ENCODE assay signal across 8 cellular contexts in the genomic region with DNA sequence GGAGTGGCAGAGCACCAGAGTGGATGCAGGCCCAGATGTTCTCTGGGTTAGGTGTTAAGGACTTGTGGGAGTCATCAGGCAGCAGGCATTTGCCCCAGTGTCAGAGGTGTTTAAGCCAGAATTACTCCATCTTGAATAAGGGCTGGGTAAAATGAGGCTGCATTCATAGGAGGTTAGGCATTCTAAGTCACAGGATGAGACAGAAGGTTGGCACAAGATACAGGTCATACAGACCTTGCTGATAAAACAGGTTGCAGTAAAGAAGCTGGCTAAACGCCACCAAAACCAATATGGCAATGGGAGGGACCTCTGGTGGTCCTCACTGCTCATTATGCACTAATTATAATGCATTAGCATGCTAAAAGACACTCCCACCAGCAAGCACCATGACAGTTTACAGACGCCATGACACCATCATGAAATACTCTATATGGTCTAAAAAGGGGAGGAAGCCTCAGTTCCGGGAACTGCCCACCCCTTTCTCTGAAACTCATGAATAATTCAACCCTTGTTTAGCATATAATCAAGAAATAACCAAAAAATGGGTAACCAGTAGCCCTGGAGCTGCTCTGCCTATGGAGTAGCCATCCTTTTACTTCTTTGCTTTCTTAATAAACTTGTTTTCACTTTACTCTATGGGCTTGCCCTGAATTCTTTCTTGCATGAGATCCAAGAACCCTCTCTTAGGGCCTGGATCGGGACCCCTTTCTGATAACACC. TPM values are rescaled to one million over a fixed set of nuclear protein-coding genes. Genes with fewer than 3 reads are reported as not detected.
DNase-seq lines count a peak whose midpoint lies in the region; ATAC-seq and TF ChIP-seq lines count a peak whose summit lies in the region.

No MANE protein-coding gene starts in this region.

- peak overlapping the region; percentile 98 for H3K27ac Mint-ChIP-seq in activated naive CD8-positive, alpha-beta T cell
- H3K27ac Mint-ChIP-seq in memory B cell: peak overlapping the region; percentile 89

- H3K27me3 ChIP-seq in stomach smooth muscle (ENCODE audit: control insufficient read depth in 1 of 2, insufficient read depth in 2 of 2, low read length in 2 of 2): no peaks in the 10 kb centered on the region

- H3K9me2 ChIP-seq in OCI-LY7 (ENCODE audit: insufficient read depth, low read length): no peaks in the 10 kb centered on the region

- CTCF ChIA-PET in OCI-LY7 (lab: Charles Lee; ENCODE audit: unreplicated experiment): no interaction called here

- DNase-seq in NCI-H2196 (lab: John Stamatoyannopoulos, UW; ENCODE audit: unreplicated experiment): peak; percentile 47
- DNase-seq in NCI-H2196 treated with DMSO at 0.1 percent for 48 hours (lab: John Stamatoyannopoulos, UW; ENCODE audit: unreplicated experiment): no peak
- no peak for DNase-seq in OCI-LY7 (ENCODE audit: low spot score)
- no peak for DNase-seq in memory B cell (ENCODE audit: low spot score in 2 of 2)
- DNase-seq in HuH-7 (ENCODE audit: low spot score): no peak
- no peak for DNase-seq in Kasumi-1 (lab: John Stamatoyannopoulos, UW)

- H3K4me3 ChIP-seq in OCI-LY7 (ENCODE audit: low read depth, low read length, poor library complexity, severe bottlenecking) (no peak overlapping the region), stomach smooth muscle (ENCODE audit: low read length in 2 of 2) (peak overlapping the region; percentile 85 to 90)

- H3K9ac ChIP-seq in stomach smooth muscle (ENCODE audit: low read length in 2 of 2): peak overlapping the region; percentile 80 to 88

- no peaks in the 10 kb centered on the region for H3K9me3 ChIP-seq in OCI-LY7 (ENCODE audit: low read length)
- H3K9me3 ChIP-seq in stomach smooth muscle (ENCODE audit: control insufficient read depth in 2 of 2, low read length in 2 of 2): no peaks in the 10 kb centered on the region

- no peaks in the 10 kb centered on the region for H3K79me2 ChIP-seq in OCI-LY7 (ENCODE audit: insufficient read depth, low read depth, low read length)

- no peak overlapping the region for H2AFZ ChIP-seq in OCI-LY7 (ENCODE audit: low read length)

- TF ChIP-seq CTCF in OCI-LY7 (conservative IDR thresholded peaks at IDR 0.05; ENCODE audit: low read length): no peak

- BruUV-seq in OCI-LY7 (replicated peaks; lab: Mats Ljungman, UMichigan): no TSS peak

- no peaks in the 10 kb centered on the region for H3K36me3 ChIP-seq in OCI-LY7 (ENCODE audit: insufficient read depth, low read length)
- peaks cover 2 to 8% of the 10 kb centered on the region in 2 donors for H3K36me3 ChIP-seq in stomach smooth muscle (ENCODE audit: control insufficient read depth in 2 of 2, insufficient read depth in 2 of 2, low read length in 2 of 2)

- POLR2A ChIA-PET in OCI-LY7 (lab: Charles Lee): no interaction called here

- H3K4me1 ChIP-seq in OCI-LY7 (ENCODE audit: insufficient read depth, low read length, poor library complexity, severe bottlenecking) (no peaks in the 10 kb centered on the region), stomach smooth muscle (ENCODE audit: control insufficient read depth, insufficient read depth, low read length) (peaks cover 23% of the 10 kb centered on the region)

- no peaks in the 10 kb centered on the region for H3K27me3 Mint-ChIP-seq in activated naive CD8-positive, alpha-beta T cell
- H3K27me3 Mint-ChIP-seq in memory B cell: no peaks in the 10 kb centered on the region

- H3K36me3 Mint-ChIP-seq in activated naive CD8-positive, alpha-beta T cell: peaks cover 20% of the 10 kb centered on the region
- peaks cover 14% of the 10 kb centered on the region for H3K36me3 Mint-ChIP-seq in memory B cell

- no peaks in the 10 kb centered on the region for H4K20me1 ChIP-seq in OCI-LY7 (ENCODE audit: insufficient read depth, low read length)

- peak overlapping the region; percentile 59; the same call in 1 of the 2 replicates for H3K4me2 ChIP-seq in OCI-LY7 (ENCODE audit: low read length)

- intact Hi-C loops in OCI-LY7 (cut with micrococcal nuclease; ENCODE audit: unreplicated experiment): no loop called here

- ATAC-seq in memory B cell (ENCODE audit: low read depth): peak; percentile 43

- H3K4me3 Mint-ChIP-seq in activated naive CD8-positive, alpha-beta T cell: peak overlapping the region; percentile 96
- H3K4me3 Mint-ChIP-seq in memory B cell: peak overlapping the region; percentile 90

- H3K9me3 Mint-ChIP-seq in activated naive CD8-positive, alpha-beta T cell (ENCODE audit: low read depth): no peaks in the 10 kb centered on the region
- H3K9me3 Mint-ChIP-seq in memory B cell: no peaks in the 10 kb centered on the region

- no peak overlapping the region for H3K27ac ChIP-seq in OCI-LY7 (ENCODE audit: low read depth, low read length, poor library complexity, severe bottlenecking)
- peak overlapping the region; percentile 62 for H3K27ac ChIP-seq in stomach smooth muscle (ENCODE audit: low read length)

- peaks cover 52% of the 10 kb centered on the region for H3K4me1 Mint-ChIP-seq in activated naive CD8-positive, alpha-beta T cell (ENCODE audit: low read depth)
- H3K4me1 Mint-ChIP-seq in memory B cell: peaks cover 29% of the 10 kb centered on the region

RNA-seq across cellular contexts. Expression of gene LRRC61, which starts 0.9 kb away (rescaled TPM):
- not detected in 2 replicates for total RNA-seq in OCI-LY7 (2014; rRNA removed; shearing (Covaris generic))
- not detected in 2 replicates for total RNA-seq in OCI-LY7 (2022)

RNA-seq across cellular contexts. Expression of gene ACTR3C, which starts 1.1 kb away (rescaled TPM):
- 5.4 TPM in 1 of 2 replicates, not detected in the other for total RNA-seq in OCI-LY7 (2014; rRNA removed; shearing (Covaris generic))
- total RNA-seq in OCI-LY7 (2022): not detected in 2 replicates

RNA-seq across cellular contexts. Expression of gene RARRES2, which starts 19.2 kb away (rescaled TPM):
- total RNA-seq in OCI-LY7 (2014; rRNA removed; shearing (Covaris generic)): 0.08 TPM in 1 of 2 replicates, not detected in the other
- total RNA-seq in OCI-LY7 (2022): not detected in 2 replicates

RNA-seq across cellular contexts. Expression of gene REPIN1, which starts 46.3 kb away (rescaled TPM):
- total RNA-seq in OCI-LY7 (2014; rRNA removed; shearing (Covaris generic)): 36.9 and 46.2 TPM in 2 replicates
- total RNA-seq in OCI-LY7 (2022): 19.0 and 21.7 TPM in 2 replicates

RNA-seq across cellular contexts. Expression of gene ZNF775, which starts 56.9 kb away (rescaled TPM):
- 4.7 and 5.5 TPM in 2 replicates for total RNA-seq in OCI-LY7 (2014; rRNA removed; shearing (Covaris generic))
- 6.5 and 7.7 TPM in 2 replicates for total RNA-seq in OCI-LY7 (2022)
